ENCODE assay signal across 8 cellular contexts in genomic region chr7:23298141-23298851, GRCh38. TPM values are rescaled to one million over a fixed set of nuclear protein-coding genes. Genes with fewer than 3 reads are reported as not detected.
DNase-seq lines count a peak whose midpoint lies in the region; ATAC-seq, FAIRE-seq and TF ChIP-seq lines count a peak whose summit lies in the region.

No MANE protein-coding gene starts in this region.

- DNase-seq in PC-9, result peak; percentile 79 to 90
- DNase-seq in epithelial cell of esophagus (ENCODE audit: low read depth), result peak; percentile 36
- DNase-seq in NCI-H187 (lab: John Stamatoyannopoulos, UW), result no peak
- DNase-seq in activated CD4-positive, CD25-positive, alpha-beta regulatory T cell treated with anti-CD3 and anti-CD28 coated beads, Interleukin-2, amount 50 U/mL, for 72 hours, result no peak

- H3K9me3 ChIP-seq in PC-9 (ENCODE audit: insufficient read depth, low read depth) (no peaks in the 10 kb centered on the region), neutrophil (no peaks in the 10 kb centered on the region)

- H3F3A ChIP-seq in PC-9 (ENCODE audit: insufficient read depth, low read depth), result peaks cover 21% of the 10 kb centered on the region; the same call in 1 of the 2 replicates

- peaks cover 27% of the 10 kb centered on the region for H3K4me1 ChIP-seq in PC-9 (replicated peaks; ENCODE audit: insufficient read depth)
- H3K4me1 ChIP-seq in neutrophil (ENCODE audit: control insufficient read depth in 1 of 2, insufficient read depth in 1 of 2, low read depth in 1 of 2, low read length in 1 of 2), result peaks cover 39 to 40% of the 10 kb centered on the region in 2 experiments

- H3K27me3 ChIP-seq in PC-9 (ENCODE audit: insufficient read depth, low read depth) (no peaks in the 10 kb centered on the region), neutrophil (no peaks in the 10 kb centered on the region)

- ATAC-seq in GM21786 (IDR thresholded peaks at IDR 0.05; ENCODE audit: unreplicated experiment) (no peak), GM18909 (IDR thresholded peaks at IDR 0.05; ENCODE audit: poor library complexity, unreplicated experiment) (no peak)

- POLR2A ChIA-PET in PC-9 (lab: Charles Lee; ENCODE audit: unreplicated experiment), result interaction anchor here (0.6 to 1.0 kb wide), 3 partner anchors 12 to 221 kb away, joined by 4 to 6 read pairs (median 5); no protein-coding TSS in a partner anchor

- H4K20me1 ChIP-seq in PC-9 (ENCODE audit: insufficient read depth), result peaks cover 5% of the 10 kb centered on the region

- CTCF ChIA-PET in PC-9 (lab: Charles Lee), result interaction anchor here (0.5 to 2.1 kb wide), 4 partner anchors 18 to 212 kb away, joined by 3 to 19 read pairs (median 6); no protein-coding TSS in a partner anchor

- H3K9me2 ChIP-seq in PC-9 (ENCODE audit: insufficient read depth), result no peaks in the 10 kb centered on the region

- peak overlapping the region; percentile 90 for H2AFZ ChIP-seq in PC-9

- H3K79me2 ChIP-seq in PC-9 (ENCODE audit: low read depth), result peaks cover 41% of the 10 kb centered on the region

- H3K27ac ChIP-seq in PC-9 (peak overlapping the region; percentile 85), neutrophil (peak overlapping the region; percentile 82)

- no TSS peak for BruUV-seq in PC-9 (replicated peaks; lab: Mats Ljungman, UMichigan)

- H3K4me3 ChIP-seq in PC-9 (peak overlapping the region; percentile 71), epithelial cell of esophagus (ENCODE audit: low read length) (peak overlapping the region; percentile 96), neutrophil (ENCODE audit: low read depth in 1 of 2, low read length in 1 of 2) (peak overlapping the region; percentile 72 to 95)

- TF ChIP-seq CTCF in PC-9 (conservative IDR thresholded peaks at IDR 0.05), result no peak
- TF ChIP-seq CTCF in epithelial cell of esophagus (IDR thresholded peaks at IDR 0.05; ENCODE audit: insufficient read depth, low read depth, low read length, missing control alignments), result no peak
- no peak for TF ChIP-seq CTCF in neutrophil (IDR thresholded peaks at IDR 0.05)

- peak; percentile 95 for FAIRE-seq in G401.6 (lab: Jason Lieb, UNC)

- H3K36me3 ChIP-seq in PC-9 (ENCODE audit: low read depth) (peaks cover 18% of the 10 kb centered on the region), neutrophil (peaks cover 18% of the 10 kb centered on the region)

- peak overlapping the region; percentile 80 for H3K4me2 ChIP-seq in PC-9

- intact Hi-C loops in PC-9 (cut with micrococcal nuclease; ENCODE audit: unreplicated experiment), result loop anchor here (1.0 to 2.0 kb wide), 3 partner anchors 37 to 233 kb away; partner anchors contain the start of gene TRA2A

RNA-seq across cellular contexts. Expression of gene MALSU1, which starts 0.8 kb away (rescaled TPM):
- total RNA-seq in PC-9 (2021), result 105 and 133 TPM in 2 replicates

RNA-seq across cellular contexts. Expression of gene GPNMB, which starts 51.7 kb away (rescaled TPM):
- 13.3 and 17.4 TPM in 2 replicates for total RNA-seq in PC-9 (2021)

Comparison
In these comparisons a context has a peak if more than half of its experiments do, and no peak if none do; other contexts are left out.
1. DNase-seq: peak in PC-9 (2 of 2) and epithelial cell of esophagus (single experiment); none in NCI-H187 (0 of 2) and activated CD4-positive, CD25-positive, alpha-beta regulatory T cell treated with anti-CD3 and anti-CD28 coated beads, Interleukin-2, amount 50 U/mL, for 72 hours (single experiment).
2. Peak in every context shown above with its lines, with median percentiles within 50 percentile points of each other: H3K4me3 ChIP-seq.